Comparison of ENCODE assay signal across 9 cellular contexts in the genomic region with DNA sequence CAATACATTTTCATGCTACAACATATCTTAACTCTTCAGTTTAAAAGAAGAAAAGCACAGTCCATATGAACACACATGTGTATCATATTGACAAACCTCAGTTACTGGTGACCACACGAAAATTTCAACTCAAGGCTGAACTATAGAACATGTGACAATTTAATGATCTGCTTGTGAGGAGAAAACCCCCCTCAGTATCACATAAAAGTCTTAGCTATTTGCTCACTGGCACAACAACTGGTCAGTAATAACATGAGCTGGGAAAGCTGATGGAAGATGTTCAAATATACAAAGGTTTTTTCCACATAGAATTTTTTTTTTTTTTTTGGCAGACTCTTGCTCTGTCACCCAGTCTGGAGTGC. TPM values are rescaled to one million over a fixed set of nuclear protein-coding genes. Genes with fewer than 3 reads are reported as not detected.
DNase-seq lines count a peak whose midpoint lies in the region; ATAC-seq lines count a peak whose summit lies in the region.
"Had no signal": no experiment of that assay in that cellular context is flagged by ENCODE, and none has a peak within 500 bp of the region (broad histone marks: within the 10 kb centered on the region; RNA-seq: fewer than 3 reads in every experiment).

No MANE protein-coding gene starts in this region.

- peak overlapping the region; percentile 61 to 92 (median 78) for H3K4me3 Mint-ChIP-seq in immature natural killer cell

- no peaks in the 10 kb centered on the region for H3K9me3 ChIP-seq in MG63

- H3K9me3 Mint-ChIP-seq in immature natural killer cell = no peaks in the 10 kb centered on the region

- H3K27me3 ChIP-seq in MG63 = no peaks in the 10 kb centered on the region

- no peaks in the 10 kb centered on the region for H3K36me3 ChIP-seq in MG63

- H3K36me3 Mint-ChIP-seq in immature natural killer cell = no peaks in the 10 kb centered on the region

- H3K27me3 Mint-ChIP-seq in immature natural killer cell (ENCODE audit: low read depth in 3 of 3) = peaks cover 4 to 17% (median 8%) of the 10 kb centered on the region in 3 donors

- ATAC-seq in GM21529 (IDR thresholded peaks at IDR 0.05; ENCODE audit: unreplicated experiment) = peak; percentile 35

- H3K27ac Mint-ChIP-seq in immature natural killer cell = peak overlapping the region; percentile 79 to 98 (median 93)

- H3K4me1 Mint-ChIP-seq in immature natural killer cell = peaks cover 66 to 78% of the 10 kb centered on the region in 2 donors

- DNase-seq in EH (ENCODE audit: low read depth) = peak; percentile 16
- DNase-seq in MG63 = no peak
- DNase-seq in immature natural killer cell = no peak
- DNase-seq in HT-29 (ENCODE audit: low spot score) = no peak
- no peak for DNase-seq in DMS79 treated with DMSO at 0.1 percent for 48 hours (lab: John Stamatoyannopoulos, UW)
- DNase-seq in activated effector memory CD4-positive, alpha-beta T cell treated with Interleukin-2 at 50 U/mL for 16 hours = no peak
- no peak for DNase-seq in KG1 (lab: John Stamatoyannopoulos, UW)
- DNase-seq: amygdala had no signal

- H3K4me3 ChIP-seq in MG63 = 0 out of 2 replicates have a peak overlapping the region, but pooled peaks have one; percentile 8

RNA-seq across cellular contexts. Expression of a gene that starts 19.5 kb away (rescaled TPM):
- total RNA-seq in MG63 (2014; rRNA removed; shearing (Covaris generic); ENCODE audit: low replicate concordance) = 5.5 and 8.1 TPM in 2 replicates
- polyA plus RNA-seq in immature natural killer cell = 10 to 100 TPM in 2 of 3 donors, 1 to 10 TPM in 1; 9.7 to 25.8 (median 16.0) TPM
- 11.3 and 13.0 TPM in 2 replicates for total RNA-seq in HT-29 (2014; rRNA removed; shearing (Covaris generic))
